ENCODE assay signal across 14 cellular contexts in the genomic region with DNA sequence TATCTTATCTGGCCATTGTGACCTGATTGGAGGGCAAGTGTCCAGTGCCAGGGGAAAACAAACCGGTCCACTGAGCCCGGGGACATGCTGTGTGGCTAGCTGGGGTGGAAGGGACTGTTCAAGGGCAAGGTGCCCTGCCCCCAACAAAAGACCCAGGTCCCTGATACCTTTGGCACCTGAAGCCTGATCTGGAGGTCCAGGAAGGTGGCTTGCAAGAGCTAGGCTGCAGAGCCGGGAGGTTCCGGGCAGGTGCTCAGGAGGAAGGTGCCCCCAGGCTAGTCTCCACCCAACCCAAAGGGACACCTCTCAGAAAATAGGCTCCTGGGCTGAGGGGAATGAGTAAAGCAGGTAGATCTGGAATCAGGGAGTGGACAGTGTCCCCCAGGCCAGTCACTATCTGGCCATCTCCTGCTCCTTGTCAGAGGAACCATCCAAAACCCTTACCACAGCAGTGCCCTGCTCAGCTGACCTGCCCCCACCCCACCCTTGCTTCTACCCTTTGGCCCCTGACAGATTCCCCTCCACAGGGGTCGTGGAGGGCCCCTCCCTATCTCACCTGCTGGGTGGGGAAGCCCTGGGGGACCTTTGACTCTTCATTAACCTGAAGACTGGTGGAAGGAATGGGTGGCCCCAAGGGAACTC. TPM values are rescaled to one million over a fixed set of nuclear protein-coding genes. Genes with fewer than 3 reads are reported as not detected.
A peak's percentile ranks its signal among the peaks of the same experiment; 100 is the strongest.
DNase-seq lines count a peak whose midpoint lies in the region; ATAC-seq and TF ChIP-seq lines count a peak whose summit lies in the region.
"Had no signal": no experiment of that assay in that cellular context is flagged by ENCODE, and none has a peak within 500 bp of the region (broad histone marks: within the 10 kb centered on the region; RNA-seq: fewer than 3 reads in every experiment).

No MANE protein-coding gene starts in this region.

- no peaks in the 10 kb centered on the region for H3K27me3 Mint-ChIP-seq in activated T-cell treated with anti-CD3 and anti-CD28 coated beads, Interleukin-2, amount 50 U/mL, for 24 hours
- H3K27me3 Mint-ChIP-seq in activated T-cell treated with anti-CD3 and anti-CD28 coated beads, Interleukin-2, amount 50 U/mL, for 4 hours (ENCODE audit: low read depth), result no peaks in the 10 kb centered on the region
- no peaks in the 10 kb centered on the region for H3K27me3 Mint-ChIP-seq in activated CD8-positive, alpha-beta T cell treated with anti-CD3 and anti-CD28 coated beads for 36 hours
- no peaks in the 10 kb centered on the region for H3K27me3 Mint-ChIP-seq in stimulated activated naive B cell treated with anti-CD40 and anti-IgM and Interleukin-4, amounts not matched to agents 10 μg/mL and 1 μg/mL and 100 μg/mL, for 72 hours

- DNase-seq in activated T-cell treated with anti-CD3 and anti-CD28 coated beads, Interleukin-2, amount 50 U/mL, for 24 hours, result no peak
- no peak for DNase-seq in activated T-cell treated with anti-CD3 and anti-CD28 coated beads, Interleukin-2, amount 50 U/mL, for 4 hours
- no peak for DNase-seq in activated CD8-positive, alpha-beta T cell treated with anti-CD3 and anti-CD28 coated beads for 36 hours
- DNase-seq in esophagus squamous epithelium (lab: John Stamatoyannopoulos, UW), result no peak
- DNase-seq in stimulated activated naive B cell treated with anti-CD40 and anti-IgM and Interleukin-4, amounts not matched to agents 10 μg/mL and 1 μg/mL and 100 μg/mL, for 72 hours, result no peak
- DNase-seq in hepatic stellate cell (ENCODE audit: low spot score), result no peak
- DNase-seq: DMS79 treated with DMSO at 0.1 percent for 48 hours, Karpas-422, NCI-H2107 had no signal

- ATAC-seq in activated T-cell treated with anti-CD3 and anti-CD28 coated beads, Interleukin-2, amount 50 U/mL, for 4 hours, result no peak
- ATAC-seq in activated CD8-positive, alpha-beta T cell treated with anti-CD3 and anti-CD28 coated beads for 36 hours, result no peak
- no peak for ATAC-seq in stimulated activated naive B cell treated with anti-CD40 and anti-IgM and Interleukin-4, amounts not matched to agents 10 μg/mL and 1 μg/mL and 100 μg/mL, for 72 hours (replicated peaks)
- ATAC-seq in HG03097 (IDR thresholded peaks at IDR 0.05; ENCODE audit: low FRiP score, unreplicated experiment) (no peak), HG02884 (IDR thresholded peaks at IDR 0.05; ENCODE audit: unreplicated experiment) (no peak)

- no peaks in the 10 kb centered on the region for H3K27me3 ChIP-seq in esophagus squamous epithelium

- peak overlapping the region; percentile 82 for H3K27ac Mint-ChIP-seq in activated T-cell treated with anti-CD3 and anti-CD28 coated beads, Interleukin-2, amount 50 U/mL, for 24 hours
- peak overlapping the region; percentile 52 for H3K27ac Mint-ChIP-seq in activated CD8-positive, alpha-beta T cell treated with anti-CD3 and anti-CD28 coated beads for 36 hours
- peak overlapping the region; percentile 70 for H3K27ac Mint-ChIP-seq in stimulated activated naive B cell treated with anti-CD40 and anti-IgM and Interleukin-4, amounts not matched to agents 10 μg/mL and 1 μg/mL and 100 μg/mL, for 72 hours

- H3K36me3 ChIP-seq in esophagus squamous epithelium, result peaks cover 26 to 91% (median 44%) of the 10 kb centered on the region in 3 donors

- no peak for TF ChIP-seq POLR2A in esophagus squamous epithelium (IDR thresholded peaks at IDR 0.05)

- H3K36me3 Mint-ChIP-seq in activated T-cell treated with anti-CD3 and anti-CD28 coated beads, Interleukin-2, amount 50 U/mL, for 24 hours (ENCODE audit: low read depth), result peaks cover 86% of the 10 kb centered on the region
- peaks cover 30% of the 10 kb centered on the region for H3K36me3 Mint-ChIP-seq in activated T-cell treated with anti-CD3 and anti-CD28 coated beads, Interleukin-2, amount 50 U/mL, for 4 hours (ENCODE audit: insufficient read depth)
- peaks cover 47% of the 10 kb centered on the region for H3K36me3 Mint-ChIP-seq in activated CD8-positive, alpha-beta T cell treated with anti-CD3 and anti-CD28 coated beads for 36 hours (ENCODE audit: low read depth)
- peaks cover 34 to 48% of the 10 kb centered on the region in 2 donors for H3K36me3 Mint-ChIP-seq in stimulated activated naive B cell treated with anti-CD40 and anti-IgM and Interleukin-4, amounts not matched to agents 10 μg/mL and 1 μg/mL and 100 μg/mL, for 72 hours

- intact Hi-C loops in activated CD8-positive, alpha-beta T cell treated with anti-CD3 and anti-CD28 coated beads for 36 hours (cut with micrococcal nuclease), result no loop called here
- intact Hi-C loops in esophagus squamous epithelium (cut with DNase I), result no loop called here

- H3K4me3 ChIP-seq in esophagus squamous epithelium, result no peak overlapping the region

- peak overlapping the region in 3 of 4 donors; percentile 42 to 68 (median 63) for H3K27ac ChIP-seq in esophagus squamous epithelium

- CTCF ChIA-PET in activated CD8-positive, alpha-beta T cell treated with anti-CD3 and anti-CD28 coated beads for 36 hours (lab: Charles Lee), result interaction anchor here (1.1 to 8.9 kb wide), 9 partner anchors 10 to 113 kb away, joined by 10 to 110 read pairs (median 15); a partner anchor contains a TSS

- peaks cover 35% of the 10 kb centered on the region for H3K4me1 Mint-ChIP-seq in activated T-cell treated with anti-CD3 and anti-CD28 coated beads, Interleukin-2, amount 50 U/mL, for 24 hours (ENCODE audit: low read depth)
- peaks cover 22% of the 10 kb centered on the region for H3K4me1 Mint-ChIP-seq in activated T-cell treated with anti-CD3 and anti-CD28 coated beads, Interleukin-2, amount 50 U/mL, for 4 hours (ENCODE audit: low read depth)
- H3K4me1 Mint-ChIP-seq in activated CD8-positive, alpha-beta T cell treated with anti-CD3 and anti-CD28 coated beads for 36 hours (ENCODE audit: low read depth), result peaks cover 26% of the 10 kb centered on the region
- peaks cover 15 to 19% of the 10 kb centered on the region in 2 donors for H3K4me1 Mint-ChIP-seq in stimulated activated naive B cell treated with anti-CD40 and anti-IgM and Interleukin-4, amounts not matched to agents 10 μg/mL and 1 μg/mL and 100 μg/mL, for 72 hours

- H3K9me3 Mint-ChIP-seq in activated T-cell treated with anti-CD3 and anti-CD28 coated beads, Interleukin-2, amount 50 U/mL, for 24 hours, result no peaks in the 10 kb centered on the region
- H3K9me3 Mint-ChIP-seq in activated T-cell treated with anti-CD3 and anti-CD28 coated beads, Interleukin-2, amount 50 U/mL, for 4 hours, result no peaks in the 10 kb centered on the region
- H3K9me3 Mint-ChIP-seq in activated CD8-positive, alpha-beta T cell treated with anti-CD3 and anti-CD28 coated beads for 36 hours, result no peaks in the 10 kb centered on the region
- H3K9me3 Mint-ChIP-seq in stimulated activated naive B cell treated with anti-CD40 and anti-IgM and Interleukin-4, amounts not matched to agents 10 μg/mL and 1 μg/mL and 100 μg/mL, for 72 hours, result no peaks in the 10 kb centered on the region

- no peaks in the 10 kb centered on the region for H3K9me3 ChIP-seq in esophagus squamous epithelium

- H3K4me1 ChIP-seq in esophagus squamous epithelium, result peaks cover 14 to 79% (median 30%) of the 10 kb centered on the region in 3 donors

- no peak overlapping the region for H3K4me3 Mint-ChIP-seq in activated T-cell treated with anti-CD3 and anti-CD28 coated beads, Interleukin-2, amount 50 U/mL, for 24 hours
- H3K4me3 Mint-ChIP-seq in activated T-cell treated with anti-CD3 and anti-CD28 coated beads, Interleukin-2, amount 50 U/mL, for 4 hours, result no peak overlapping the region
- H3K4me3 Mint-ChIP-seq in activated CD8-positive, alpha-beta T cell treated with anti-CD3 and anti-CD28 coated beads for 36 hours, result no peak overlapping the region
- no peak overlapping the region for H3K4me3 Mint-ChIP-seq in stimulated activated naive B cell treated with anti-CD40 and anti-IgM and Interleukin-4, amounts not matched to agents 10 μg/mL and 1 μg/mL and 100 μg/mL, for 72 hours

- 58% methylated on average over 2 of the region's 5 CpGs; no CpG with 5 or more reads in 1 of the 2 donors for WGBS in esophagus squamous epithelium, 2 donors

- no peak for TF ChIP-seq CTCF in activated CD8-positive, alpha-beta T cell treated with anti-CD3 and anti-CD28 coated beads for 36 hours (IDR thresholded peaks at IDR 0.05)
- no peak for TF ChIP-seq CTCF in esophagus squamous epithelium (IDR thresholded peaks at IDR 0.05)

- POLR2A ChIA-PET in activated CD8-positive, alpha-beta T cell treated with anti-CD3 and anti-CD28 coated beads for 36 hours (lab: Charles Lee), result interaction anchor here (1.1 to 2.3 kb wide), 4 partner anchors 8 to 28 kb away, joined by 3 to 9 read pairs (median 7); no protein-coding TSS in a partner anchor

RNA-seq across cellular contexts. Expression of a gene that starts 6.2 kb away (rescaled TPM):
- total RNA-seq in activated T-cell treated with anti-CD3 and anti-CD28 coated beads, Interleukin-2, amount 50 U/mL, for 4 hours, result 10 to 100 TPM; 63.1 to 68.7 (median 65.9) TPM
- total RNA-seq in activated CD8-positive, alpha-beta T cell treated with anti-CD3 and anti-CD28 coated beads for 36 hours, result 10 to 100 TPM; 35.5 to 42.4 TPM
- 10 to 100 TPM; 17.3 to 29.8 (median 24.5) TPM for total RNA-seq in esophagus squamous epithelium

RNA-seq across cellular contexts. Expression of a gene that starts 21.5 kb away (rescaled TPM):
- total RNA-seq in activated T-cell treated with anti-CD3 and anti-CD28 coated beads, Interleukin-2, amount 50 U/mL, for 4 hours, result 100 to 1,000 TPM; 124 to 138 (median 137) TPM
- total RNA-seq in activated CD8-positive, alpha-beta T cell treated with anti-CD3 and anti-CD28 coated beads for 36 hours, result 100 to 1,000 TPM; 143 to 150 TPM
- total RNA-seq in esophagus squamous epithelium, result 100 to 1,000 TPM; 214 to 483 (median 313) TPM

RNA-seq across cellular contexts. Expression of a gene that starts 32.9 kb away (rescaled TPM):
- under 1 TPM; 0.29 to 0.98 (median 0.33) TPM for total RNA-seq in activated T-cell treated with anti-CD3 and anti-CD28 coated beads, Interleukin-2, amount 50 U/mL, for 4 hours
- 1 to 10 TPM; 6.6 to 6.7 TPM for total RNA-seq in activated CD8-positive, alpha-beta T cell treated with anti-CD3 and anti-CD28 coated beads for 36 hours
- 1 to 10 TPM in 2 of 4 donors, under 1 TPM in 1, not detected in 1; 0.44 to 3.2 (median 1.6) TPM for total RNA-seq in esophagus squamous epithelium
- total RNA-seq: myocyte had no signal

RNA-seq across cellular contexts. Expression of a gene that starts 57.3 kb away (rescaled TPM):
- not detected for total RNA-seq in activated T-cell treated with anti-CD3 and anti-CD28 coated beads, Interleukin-2, amount 50 U/mL, for 4 hours
- not detected for total RNA-seq in activated CD8-positive, alpha-beta T cell treated with anti-CD3 and anti-CD28 coated beads for 36 hours
- 1 to 10 TPM in 2 of 4 donors, under 1 TPM in 2; 0.48 to 1.3 (median 0.89) TPM for total RNA-seq in esophagus squamous epithelium
- total RNA-seq: fibroblast of lung; myocyte; T-helper 2 cell treated with Interferon-gamma antibody and Interleukin-4, amounts not matched to agents 100 ng/mL and 5 ng/mL, for 36 hours had no signal
